In the genomic region with DNA sequence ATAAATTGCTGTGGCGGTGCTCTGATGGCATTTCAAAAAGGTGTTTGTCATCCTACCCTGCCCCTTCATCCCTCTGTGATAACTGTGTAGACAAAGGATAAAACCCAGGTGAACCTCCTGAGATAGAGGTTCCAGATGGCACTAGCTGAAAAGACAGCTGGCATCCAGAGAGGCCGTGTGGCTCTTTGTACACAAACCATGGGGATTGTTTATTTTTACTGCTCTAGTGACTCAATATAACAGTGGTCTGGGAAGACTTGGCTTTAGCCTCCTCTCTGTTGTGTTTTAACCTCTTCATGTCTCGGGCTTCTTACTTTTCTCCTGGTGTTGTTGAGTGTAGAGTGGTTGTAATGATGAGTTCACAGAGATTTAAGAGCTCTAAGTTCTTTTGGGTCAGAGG, we compare ENCODE assay signal across 13 cellular contexts. TPM values are rescaled to one million over a fixed set of nuclear protein-coding genes. Genes with fewer than 3 reads are reported as not detected.
DNase-seq lines count a peak whose midpoint lies in the region; ATAC-seq, FAIRE-seq and TF ChIP-seq lines count a peak whose summit lies in the region.
"Had no signal": no experiment of that assay in that cellular context is flagged by ENCODE, and none has a peak within 500 bp of the region (broad histone marks: within the 10 kb centered on the region; RNA-seq: fewer than 3 reads in every experiment).

No MANE protein-coding gene starts in this region.

- H3K27ac ChIP-seq in mesenchymal stem cell (ENCODE audit: low read length, poor library complexity, severe bottlenecking) (no peak overlapping the region), psoas muscle (no peak overlapping the region)
- H3K27ac ChIP-seq: adrenal gland, ovary had no signal

- H3K27me3 ChIP-seq in mesenchymal stem cell (ENCODE audit: control insufficient read depth in 1 of 2, insufficient read depth in 1 of 2, low read length in 2 of 2) = peaks cover 0 to 3% of the 10 kb centered on the region in 2 experiments
- no peaks in the 10 kb centered on the region for H3K27me3 ChIP-seq in psoas muscle (ENCODE audit: insufficient read depth in 3 of 3, low read length in 2 of 3)
- H3K27me3 ChIP-seq: adrenal gland, ovary had no signal

- no peak for FAIRE-seq in urothelium cell line (lab: Jason Lieb, UNC)

- intact Hi-C loops in psoas muscle (cut with DNase I) = no loop called here

- no peak overlapping the region for H3K14ac ChIP-seq in mesenchymal stem cell (ENCODE audit: low read length in 2 of 2)

- no peak overlapping the region for H3K9ac ChIP-seq in mesenchymal stem cell (ENCODE audit: low read length)

- H3K4me3 ChIP-seq in mesenchymal stem cell (ENCODE audit: insufficient read depth in 1 of 2, low read depth in 1 of 2, low read length in 2 of 2) (no peak overlapping the region), psoas muscle (no peak overlapping the region)
- H3K4me3 ChIP-seq: adrenal gland, ovary had no signal

- DNase-seq in HCEC 1CT = peak; percentile 67
- DNase-seq in NCI-H2081 (lab: John Stamatoyannopoulos, UW) = peak; percentile 70 to 89
- DNase-seq in NCI-H82 treated with DMSO at 0.1 percent for 48 hours (lab: John Stamatoyannopoulos, UW; ENCODE audit: unreplicated experiment) = peak; percentile 43
- peak; percentile 61 for DNase-seq in mesenchymal stem cell
- no peak for DNase-seq in urothelium cell line (ENCODE audit: low spot score)
- no peak for DNase-seq in psoas muscle
- DNase-seq: activated CD4-positive, alpha-beta T cell treated with anti-CD3 and anti-CD28 coated beads for 4 hours; activated T-cell treated with anti-CD3 and anti-CD28 coated beads, Interleukin-2, amount 50 U/mL, for 72 hours; adrenal gland; CD4-positive, CD25-positive, alpha-beta regulatory T cell; ovary had no signal

- H2AFZ ChIP-seq in mesenchymal stem cell (ENCODE audit: low read depth, low read length) = no peak overlapping the region

- H2BK15ac ChIP-seq in mesenchymal stem cell (ENCODE audit: low read depth, poor library complexity, severe bottlenecking) = no peak overlapping the region

- no peak overlapping the region for H3K4ac ChIP-seq in mesenchymal stem cell (ENCODE audit: low read depth in 1 of 2, low read length in 2 of 2)

- H3K79me1 ChIP-seq in mesenchymal stem cell (replicated peaks; ENCODE audit: low read length, poor library complexity, severe bottlenecking) = no peaks in the 10 kb centered on the region

- H3K4me1 ChIP-seq in mesenchymal stem cell (ENCODE audit: control insufficient read depth, insufficient read depth, low read depth, low read length) = no peaks in the 10 kb centered on the region
- H3K4me1 ChIP-seq in psoas muscle = no peaks in the 10 kb centered on the region
- H3K4me1 ChIP-seq: adrenal gland had no signal

- no peak overlapping the region for H3K23ac ChIP-seq in mesenchymal stem cell (ENCODE audit: low read length in 2 of 2)

- no peak overlapping the region for H3K4me2 ChIP-seq in mesenchymal stem cell (ENCODE audit: low read length, poor library complexity, severe bottlenecking)

- ATAC-seq in HG02973 (IDR thresholded peaks at IDR 0.05; ENCODE audit: unreplicated experiment) = no peak
- no peak for ATAC-seq in psoas muscle
- ATAC-seq: activated T-cell treated with anti-CD3 and anti-CD28 coated beads, Interleukin-2, amount 50 U/mL, for 72 hours; Panc1 had no signal

- no peaks in the 10 kb centered on the region for H3K36me3 ChIP-seq in mesenchymal stem cell (ENCODE audit: control insufficient read depth in 1 of 2, insufficient read depth in 2 of 2, low read depth in 1 of 2, low read length in 2 of 2)
- H3K36me3 ChIP-seq in psoas muscle (ENCODE audit: insufficient read depth in 1 of 2, low read depth in 1 of 2) = no peaks in the 10 kb centered on the region
- H3K36me3 ChIP-seq: adrenal gland, ovary had no signal

- no peak overlapping the region for H2BK120ac ChIP-seq in mesenchymal stem cell (ENCODE audit: low read depth, low read length)

- H3K18ac ChIP-seq in mesenchymal stem cell (ENCODE audit: low read depth in 1 of 2, low read length in 2 of 2) = no peak overlapping the region

- no peak overlapping the region for H2AK5ac ChIP-seq in mesenchymal stem cell (ENCODE audit: low read length, severe bottlenecking)

- H4K91ac ChIP-seq in mesenchymal stem cell (ENCODE audit: low read length) = no peak overlapping the region

- H2BK5ac ChIP-seq in mesenchymal stem cell (ENCODE audit: low read depth, low read length, poor library complexity, severe bottlenecking) = no peak overlapping the region

- H3K9me3 ChIP-seq in mesenchymal stem cell (ENCODE audit: control insufficient read depth, low read length) = no peaks in the 10 kb centered on the region
- no peaks in the 10 kb centered on the region for H3K9me3 ChIP-seq in psoas muscle
- H3K9me3 ChIP-seq: adrenal gland, ovary had no signal

- H2BK12ac ChIP-seq in mesenchymal stem cell (ENCODE audit: low read length in 2 of 2) = no peak overlapping the region

- H4K8ac ChIP-seq in mesenchymal stem cell (ENCODE audit: low read length) = no peak overlapping the region

- no peak for TF ChIP-seq CTCF in psoas muscle (IDR thresholded peaks at IDR 0.05)

- WGBS in mesenchymal stem cell = 8% methylated on average over 2 of the region's 3 CpGs
- 46 to 54% (median 51%) methylated on average over 3 of the region's 3 CpGs for WGBS in psoas muscle, 3 donors

RNA-seq across cellular contexts. Expression of gene SH3GL2, which starts 48.8 kb away (rescaled TPM):
- polyA plus RNA-seq in mesenchymal stem cell (2013, experiment 1 of 2) = 0.04 TPM
- 0.12 TPM for polyA plus RNA-seq in mesenchymal stem cell (2013, experiment 2 of 2)
- total RNA-seq in psoas muscle = not detected
- under 1 TPM in 1 of 3 donors, not detected in 2; 0.08 TPM for polyA plus RNA-seq in psoas muscle
- total RNA-seq: activated T-cell treated with anti-CD3 and anti-CD28 coated beads, Interleukin-2, amount 50 U/mL, for 72 hours; CD4-positive, CD25-positive, alpha-beta regulatory T cell had no signal
- polyA plus RNA-seq: CD4-positive, CD25-positive, alpha-beta regulatory T cell had no signal

Comparison
In these comparisons a context has a peak if more than half of its experiments do, and no peak if none do; other contexts are left out.
1. DNase-seq: peak in HCEC 1CT (single experiment), NCI-H2081 (2 of 2), NCI-H82 treated with DMSO at 0.1 percent for 48 hours (single experiment) and mesenchymal stem cell (single experiment); none in urothelium cell line (single experiment) and psoas muscle (0 of 2).